In genomic region chr10:72665925-72666324, GRCh38 we compare ENCODE assay signal across 20 cellular contexts. TPM values are rescaled to one million over a fixed set of nuclear protein-coding genes. Genes with fewer than 3 reads are reported as not detected.
DNase-seq lines count a peak whose midpoint lies in the region; ATAC-seq, FAIRE-seq and TF ChIP-seq lines count a peak whose summit lies in the region.
"Had no signal": no experiment of that assay in that cellular context is flagged by ENCODE, and none has a peak within 500 bp of the region (broad histone marks: within the 10 kb centered on the region; RNA-seq: fewer than 3 reads in every experiment).

No MANE protein-coding gene starts in this region.

- TF ChIP-seq CTCF in endothelial cell of umbilical vein (IDR thresholded peaks at IDR 0.05; ENCODE audit: extremely low read depth in 1 of 2, insufficient read depth in 1 of 2, low read depth in 1 of 2, low read length in 2 of 2) (no peak), uterus (IDR thresholded peaks at IDR 0.05) (no peak)

- H3K27ac ChIP-seq in endothelial cell of umbilical vein (ENCODE audit: insufficient read depth, low read depth, low read length) (no peak overlapping the region), uterus (no peak overlapping the region)
- H3K27ac ChIP-seq: gastroesophageal sphincter, lower lobe of right lung, thyroid gland had no signal

- POLR2A ChIA-PET in endothelial cell of umbilical vein (lab: Charles Lee), result no interaction called here

- H3K27me3 ChIP-seq in endothelial cell of umbilical vein (ENCODE audit: control insufficient read depth in 2 of 2, insufficient read depth in 2 of 2, low read length in 2 of 2) (no peaks in the 10 kb centered on the region), uterus (no peaks in the 10 kb centered on the region)
- H3K27me3 ChIP-seq: gastroesophageal sphincter, thyroid gland had no signal

- dilution Hi-C loops in endothelial cell of umbilical vein (cut with MboI; ENCODE audit: extremely low pct_ligation_motif_present, low sequenced_read_pairs), result no loop called here

- peak; percentile 18 for DNase-seq in Daoy (ENCODE audit: low read depth)
- DNase-seq in LHCN-M2 (ENCODE audit: low read depth), result peak; percentile 19
- peak; percentile 19 for DNase-seq in endothelial cell of umbilical vein (ENCODE audit: low read depth, low spot score)
- peak; percentile 70 for DNase-seq in renal cortical epithelial cell (ENCODE audit: low read depth)
- DNase-seq in NCI-H1048 (lab: John Stamatoyannopoulos, UW), result no peak
- DNase-seq in uterus, result no peak
- no peak for DNase-seq in iPS-NIHi11 (ENCODE audit: low spot score)
- DNase-seq: activated CD4-positive, alpha-beta memory T cell treated with anti-CD3 and anti-CD28 coated beads, Interleukin-2, amount 10 ng/mL, durations not matched to agents 7 days and 5 days; activated T-cell treated with anti-CD3 and anti-CD28 coated beads, Interleukin-2, amount 50 U/mL, for 72 hours; caudate nucleus; effector memory CD4-positive, alpha-beta T cell; lower lobe of right lung; MM.1S; NCI-H2029 treated with DMSO at 0.1 percent for 48 hours; NCI-H69; stimulated activated CD4-positive, alpha-beta T cell treated with anti-CD3 and anti-CD28 coated beads, Interleukin-4, amount 100 ng/mL, for 4 hours; thyroid gland had no signal

- no peak for FAIRE-seq in endothelial cell of umbilical vein (lab: Jason Lieb, UNC)

- H4K20me1 ChIP-seq in endothelial cell of umbilical vein (replicated peaks; ENCODE audit: control insufficient read depth, extremely low read depth, insufficient read depth, low read length), result no peaks in the 10 kb centered on the region

- no peak for ATAC-seq in HG02852 (IDR thresholded peaks at IDR 0.05; ENCODE audit: unreplicated experiment)
- ATAC-seq: activated T-cell treated with anti-CD3 and anti-CD28 coated beads, Interleukin-2, amount 50 U/mL, for 72 hours; gastroesophageal sphincter; lower lobe of right lung; Panc1 had no signal

- no peak for TF ChIP-seq POLR2A in endothelial cell of umbilical vein (IDR thresholded peaks at IDR 0.05; ENCODE audit: low read depth, low read length)
- TF ChIP-seq POLR2A in uterus (IDR thresholded peaks at IDR 0.05), result no peak

- H3K9me1 ChIP-seq in endothelial cell of umbilical vein (replicated peaks; ENCODE audit: control insufficient read depth, extremely low read depth, insufficient read depth, low read length), result no peaks in the 10 kb centered on the region

- CTCF ChIA-PET in endothelial cell of umbilical vein (lab: Charles Lee), result interaction anchor here (0.6 to 2.2 kb wide), 4 partner anchors 14 to 188 kb away, joined by 3 to 6 read pairs (median 3); no protein-coding TSS in a partner anchor

- H2AFZ ChIP-seq in endothelial cell of umbilical vein (ENCODE audit: low read depth, low read length), result no peak overlapping the region

- H3K4me3 ChIP-seq in endothelial cell of umbilical vein (replicated peaks in 1 of 3; ENCODE audit: insufficient read depth in 1 of 3, low read depth in 1 of 3, low read length in 3 of 3) (no peak overlapping the region), uterus (no peak overlapping the region)
- H3K4me3 ChIP-seq: gastroesophageal sphincter, lower lobe of right lung, thyroid gland had no signal

- intact Hi-C loops in endothelial cell of umbilical vein (cut with micrococcal nuclease), result no loop called here
- intact Hi-C loops in uterus (cut with DNase I; ENCODE audit: low total_unique reads), result no loop called here

- H3K79me2 ChIP-seq in endothelial cell of umbilical vein (ENCODE audit: control insufficient read depth, insufficient read depth, low read length), result no peaks in the 10 kb centered on the region

- no peak overlapping the region for H3K9ac ChIP-seq in endothelial cell of umbilical vein (replicated peaks; ENCODE audit: extremely low read depth, insufficient read depth, low read length)

- no peaks in the 10 kb centered on the region for H3K4me1 ChIP-seq in endothelial cell of umbilical vein (ENCODE audit: control insufficient read depth, extremely low read depth, insufficient read depth, low read length)
- no peaks in the 10 kb centered on the region for H3K4me1 ChIP-seq in uterus
- H3K4me1 ChIP-seq: gastroesophageal sphincter, lower lobe of right lung, thyroid gland had no signal

- BruUV-seq in endothelial cell of umbilical vein (replicated peaks; lab: Mats Ljungman, UMichigan), result no TSS peak

- H3K9me3 ChIP-seq in endothelial cell of umbilical vein (replicated peaks; ENCODE audit: control insufficient read depth, insufficient read depth, low read length) (no peaks in the 10 kb centered on the region), uterus (no peaks in the 10 kb centered on the region)
- H3K9me3 ChIP-seq: gastroesophageal sphincter, lower lobe of right lung, thyroid gland had no signal

- no peak overlapping the region for H3K4me2 ChIP-seq in endothelial cell of umbilical vein (ENCODE audit: insufficient read depth, low read length)

- no peaks in the 10 kb centered on the region for H3K36me3 ChIP-seq in endothelial cell of umbilical vein (ENCODE audit: control insufficient read depth in 2 of 2, extremely low read depth in 1 of 2, insufficient read depth in 2 of 2, low read length in 2 of 2)
- H3K36me3 ChIP-seq in uterus, result no peaks in the 10 kb centered on the region
- H3K36me3 ChIP-seq: gastroesophageal sphincter, lower lobe of right lung, thyroid gland had no signal

TF ChIP-seq in endothelial cell of umbilical vein, 7 proteins besides CTCF, POLR2A, EP300 and RAD21:
- no peak for TF ChIP-seq POLR2AphosphoS5 (IDR thresholded peaks at IDR 0.05; ENCODE audit: insufficient read depth, low read depth, low read length)
- TF ChIP-seq MAX (IDR thresholded peaks at IDR 0.05; ENCODE audit: insufficient read depth, insufficient read length), result no peak
- no peak for TF ChIP-seq MYC (IDR thresholded peaks at IDR 0.05; ENCODE audit: low read depth, low read length)
- no peak for TF ChIP-seq JUN (IDR thresholded peaks at IDR 0.05; ENCODE audit: borderline replicate concordance, insufficient read depth, insufficient read length, low read depth)
- no peak for TF ChIP-seq EZH2 (IDR thresholded peaks at IDR 0.05; ENCODE audit: borderline replicate concordance, low read depth, low read length, severe bottlenecking)
TF ChIP-seq in endothelial cell of umbilical vein: peak in this region for 0.

RNA-seq across cellular contexts. Expression of gene MCU, which starts 26.0 kb away (rescaled TPM):
- 23.5 and 42.7 TPM in 2 replicates for total RNA-seq in Daoy (2014; rRNA removed; shearing (Covaris generic))
- total RNA-seq in LHCN-M2 (2014; rRNA removed) (29.0 and 37.1 TPM in 2 replicates), endothelial cell of umbilical vein (25.2 and 26.1 TPM in 2 replicates), renal cortical epithelial cell (32.3 and 47.2 TPM in 2 replicates), uterus (10 to 100 TPM; 13.2 to 35.8 (median 24.6) TPM)
- polyA plus RNA-seq in LHCN-M2 (2012), result 16.0 TPM
- polyA plus RNA-seq in endothelial cell of umbilical vein, result 36.1 and 37.2 TPM in 2 replicates
- 29.8 and 32.8 TPM in 2 replicates for polyA plus RNA-seq in endothelial cell of umbilical vein (2011; cell fraction: cytosol; rRNA removed)
- 68.9 and 77.8 TPM in 2 replicates for polyA plus RNA-seq in endothelial cell of umbilical vein (2011; cell fraction: nucleus; rRNA removed)
- 29.0 and 33.2 TPM in 2 replicates for polyA plus RNA-seq in endothelial cell of umbilical vein (2012)
- 88.9 and 90.6 TPM in 2 replicates for polyA minus RNA-seq in endothelial cell of umbilical vein
- 45.7 TPM for polyA minus RNA-seq in endothelial cell of umbilical vein (2011; cell fraction: cytosol; rRNA and poly(A)+ RNA removed)
- polyA minus RNA-seq in endothelial cell of umbilical vein (2011; cell fraction: nucleus; rRNA and poly(A)+ RNA removed), result 61.5 and 68.8 TPM in 2 replicates

RNA-seq across cellular contexts. Expression of gene MICU1, which starts 40.0 kb away (rescaled TPM):
- total RNA-seq in Daoy (2014; rRNA removed; shearing (Covaris generic)), result 25.7 and 26.7 TPM in 2 replicates
- total RNA-seq in LHCN-M2 (2014; rRNA removed) (57.1 and 58.2 TPM in 2 replicates), endothelial cell of umbilical vein (42.3 and 48.0 TPM in 2 replicates), renal cortical epithelial cell (55.2 and 65.2 TPM in 2 replicates), uterus (100 to 1,000 TPM in 1 of 4 donors, 10 to 100 TPM in 3; 24.4 to 195 (median 66.9) TPM)
- 47.4 TPM for polyA plus RNA-seq in LHCN-M2 (2012)
- polyA plus RNA-seq in endothelial cell of umbilical vein, result 23.7 and 27.5 TPM in 2 replicates
- polyA plus RNA-seq in endothelial cell of umbilical vein (2011; cell fraction: cytosol; rRNA removed), result 32.4 and 36.9 TPM in 2 replicates
- polyA plus RNA-seq in endothelial cell of umbilical vein (2011; cell fraction: nucleus; rRNA removed), result 18.9 and 21.2 TPM in 2 replicates
- 45.1 and 47.3 TPM in 2 replicates for polyA plus RNA-seq in endothelial cell of umbilical vein (2012)
- polyA minus RNA-seq in endothelial cell of umbilical vein, result 39.0 and 52.1 TPM in 2 replicates
- 11.5 TPM for polyA minus RNA-seq in endothelial cell of umbilical vein (2011; cell fraction: cytosol; rRNA and poly(A)+ RNA removed)
- 18.1 and 29.5 TPM in 2 replicates for polyA minus RNA-seq in endothelial cell of umbilical vein (2011; cell fraction: nucleus; rRNA and poly(A)+ RNA removed)

Comparison
In these comparisons a context has a peak if more than half of its experiments do, and no peak if none do; other contexts are left out.
1. DNase-seq: peak in Daoy (single experiment), LHCN-M2 (single experiment), endothelial cell of umbilical vein (single experiment) and renal cortical epithelial cell (single experiment); none in NCI-H1048 (single experiment), uterus (0 of 2) and iPS-NIHi11 (single experiment).